1 cellular context compared by ENCODE assay signal in genomic region chr3:148711981-148712666, GRCh38.
A peak's percentile ranks its signal among the peaks of the same experiment; 100 is the strongest.
TF ChIP-seq lines count a peak whose summit lies in the region.

No MANE protein-coding gene starts in this region.

TF ChIP-seq in HepG2, 621 proteins besides CTCF, POLR2A, EP300 and RAD21 (continued from another document):
- TF ChIP-seq, protein P1, sequence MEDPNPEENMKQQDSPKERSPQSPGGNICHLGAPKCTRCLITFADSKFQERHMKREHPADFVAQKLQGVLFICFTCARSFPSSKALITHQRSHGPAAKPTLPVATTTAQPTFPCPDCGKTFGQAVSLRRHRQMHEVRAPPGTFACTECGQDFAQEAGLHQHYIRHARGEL (CRISPR knock-in tag; IDR thresholded peaks at IDR 0.05), result no peak
- TF ChIP-seq FUBP1 (CRISPR knock-in tag; IDR thresholded peaks at IDR 0.05; ENCODE audit: borderline replicate concordance) (no peak), ZNF274 (CRISPR knock-in tag; IDR thresholded peaks at IDR 0.05) (no peak), ZSCAN21 (CRISPR knock-in tag; IDR thresholded peaks at IDR 0.05; ENCODE audit: borderline replicate concordance) (no peak), SMAD1 (CRISPR knock-in tag; IDR thresholded peaks at IDR 0.05; ENCODE audit: borderline replicate concordance, low read depth) (no peak), PAF1 (CRISPR knock-in tag; IDR thresholded peaks at IDR 0.05) (no peak), FOXJ3 (CRISPR knock-in tag; IDR thresholded peaks at IDR 0.05; ENCODE audit: borderline replicate concordance) (no peak), ZNF558 (CRISPR knock-in tag; IDR thresholded peaks at IDR 0.05; ENCODE audit: borderline replicate concordance) (no peak), ZNF713 (CRISPR knock-in tag; IDR thresholded peaks at IDR 0.05) (no peak), ZNF792 (CRISPR knock-in tag; IDR thresholded peaks at IDR 0.05) (no peak), HOXA7 (CRISPR knock-in tag; IDR thresholded peaks at IDR 0.05) (no peak), ZNF562 (CRISPR knock-in tag; IDR thresholded peaks at IDR 0.05; ENCODE audit: borderline replicate concordance) (no peak), ZNF605 (CRISPR knock-in tag; IDR thresholded peaks at IDR 0.05) (no peak), ZNF484 (CRISPR knock-in tag; IDR thresholded peaks at IDR 0.05; ENCODE audit: borderline replicate concordance, low read depth) (no peak), XBP1 (CRISPR knock-in tag; IDR thresholded peaks at IDR 0.05) (no peak), JUNB (CRISPR knock-in tag; IDR thresholded peaks at IDR 0.05; ENCODE audit: borderline replicate concordance) (no peak), ZNF629 (CRISPR knock-in tag; conservative IDR thresholded peaks at IDR 0.05) (no peak), CHD4 (IDR thresholded peaks at IDR 0.05; ENCODE audit: borderline replicate concordance, low read length) (no peak), ZNF101 (CRISPR knock-in tag; IDR thresholded peaks at IDR 0.05; ENCODE audit: borderline replicate concordance, low read depth) (no peak), ZNF124 (CRISPR knock-in tag; IDR thresholded peaks at IDR 0.05) (no peak), MAFF (IDR thresholded peaks at IDR 0.05; ENCODE audit: low read depth, low read length) (no peak), SATB2 (CRISPR knock-in tag; IDR thresholded peaks at IDR 0.05) (no peak), MBD4 (IDR thresholded peaks at IDR 0.05; ENCODE audit: borderline replicate concordance, low read length) (no peak), RBFOX2 (IDR thresholded peaks at IDR 0.05; ENCODE audit: low read depth, low read length) (no peak), ZNF589 (CRISPR knock-in tag; conservative IDR thresholded peaks at IDR 0.05) (no peak), RARG (CRISPR knock-in tag; IDR thresholded peaks at IDR 0.05; ENCODE audit: low read depth) (no peak), DZIP1 (CRISPR knock-in tag; IDR thresholded peaks at IDR 0.05) (no peak), ZNF547 (CRISPR knock-in tag; IDR thresholded peaks at IDR 0.05) (no peak)
- TF ChIP-seq, protein P2, sequence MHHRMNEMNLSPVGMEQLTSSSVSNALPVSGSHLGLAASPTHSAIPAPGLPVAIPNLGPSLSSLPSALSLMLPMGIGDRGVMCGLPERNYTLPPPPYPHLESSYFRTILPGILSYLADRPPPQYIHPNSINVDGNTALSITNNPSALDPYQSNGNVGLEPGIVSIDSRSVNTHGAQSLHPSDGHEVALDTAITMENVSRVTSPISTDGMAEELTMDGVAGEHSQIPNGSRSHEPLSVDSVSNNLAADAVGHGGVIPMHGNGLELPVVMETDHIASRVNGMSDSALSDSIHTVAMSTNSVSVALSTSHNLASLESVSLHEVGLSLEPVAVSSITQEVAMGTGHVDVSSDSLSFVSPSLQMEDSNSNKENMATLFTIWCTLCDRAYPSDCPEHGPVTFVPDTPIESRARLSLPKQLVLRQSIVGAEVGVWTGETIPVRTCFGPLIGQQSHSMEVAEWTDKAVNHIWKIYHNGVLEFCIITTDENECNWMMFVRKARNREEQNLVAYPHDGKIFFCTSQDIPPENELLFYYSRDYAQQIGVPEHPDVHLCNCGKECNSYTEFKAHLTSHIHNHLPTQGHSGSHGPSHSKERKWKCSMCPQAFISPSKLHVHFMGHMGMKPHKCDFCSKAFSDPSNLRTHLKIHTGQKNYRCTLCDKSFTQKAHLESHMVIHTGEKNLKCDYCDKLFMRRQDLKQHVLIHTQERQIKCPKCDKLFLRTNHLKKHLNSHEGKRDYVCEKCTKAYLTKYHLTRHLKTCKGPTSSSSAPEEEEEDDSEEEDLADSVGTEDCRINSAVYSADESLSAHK (CRISPR knock-in tag; IDR thresholded peaks at IDR 0.05; ENCODE audit: borderline replicate concordance), result no peak
- TF ChIP-seq, protein P3, sequence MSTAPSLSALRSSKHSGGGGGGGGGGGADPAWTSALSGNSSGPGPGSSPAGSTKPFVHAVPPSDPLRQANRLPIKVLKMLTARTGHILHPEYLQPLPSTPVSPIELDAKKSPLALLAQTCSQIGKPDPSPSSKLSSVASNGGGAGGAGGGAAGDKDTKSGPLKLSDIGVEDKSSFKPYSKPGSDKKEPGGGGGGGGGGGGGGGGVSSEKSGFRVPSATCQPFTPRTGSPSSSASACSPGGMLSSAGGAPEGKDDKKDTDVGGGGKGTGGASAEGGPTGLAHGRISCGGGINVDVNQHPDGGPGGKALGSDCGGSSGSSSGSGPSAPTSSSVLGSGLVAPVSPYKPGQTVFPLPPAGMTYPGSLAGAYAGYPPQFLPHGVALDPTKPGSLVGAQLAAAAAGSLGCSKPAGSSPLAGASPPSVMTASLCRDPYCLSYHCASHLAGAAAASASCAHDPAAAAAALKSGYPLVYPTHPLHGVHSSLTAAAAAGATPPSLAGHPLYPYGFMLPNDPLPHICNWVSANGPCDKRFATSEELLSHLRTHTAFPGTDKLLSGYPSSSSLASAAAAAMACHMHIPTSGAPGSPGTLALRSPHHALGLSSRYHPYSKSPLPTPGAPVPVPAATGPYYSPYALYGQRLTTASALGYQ (CRISPR knock-in tag; IDR thresholded peaks at IDR 0.05), result no peak
- TF ChIP-seq, protein P4, sequence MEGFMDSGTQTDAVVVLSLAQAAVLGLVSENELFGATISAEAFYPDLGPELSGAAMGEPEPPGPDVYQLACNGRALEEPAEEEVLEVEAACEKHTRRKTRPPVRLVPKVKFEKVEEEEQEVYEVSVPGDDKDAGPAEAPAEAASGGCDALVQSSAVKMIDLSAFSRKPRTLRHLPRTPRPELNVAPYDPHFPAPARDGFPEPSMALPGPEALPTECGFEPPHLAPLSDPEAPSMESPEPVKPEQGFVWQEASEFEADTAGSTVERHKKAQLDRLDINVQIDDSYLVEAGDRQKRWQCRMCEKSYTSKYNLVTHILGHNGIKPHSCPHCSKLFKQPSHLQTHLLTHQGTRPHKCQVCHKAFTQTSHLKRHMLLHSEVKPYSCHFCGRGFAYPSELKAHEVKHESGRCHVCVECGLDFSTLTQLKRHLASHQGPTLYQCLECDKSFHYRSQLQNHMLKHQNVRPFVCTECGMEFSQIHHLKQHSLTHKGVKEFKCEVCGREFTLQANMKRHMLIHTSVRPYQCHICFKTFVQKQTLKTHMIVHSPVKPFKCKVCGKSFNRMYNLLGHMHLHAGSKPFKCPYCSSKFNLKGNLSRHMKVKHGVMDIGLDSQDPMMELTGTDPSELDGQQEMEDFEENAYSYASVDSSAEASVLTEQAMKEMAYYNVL (CRISPR knock-in tag; IDR thresholded peaks at IDR 0.05; ENCODE audit: borderline replicate concordance), result 0 out of 2 replicates have a peak, but pooled peaks have one; percentile 22
TF ChIP-seq in HepG2: peak in this region for 32.
